In genomic region chr9:2640570-2640969, GRCh38 we compare ENCODE assay signal across 29 cellular contexts. TPM values are rescaled to one million over a fixed set of nuclear protein-coding genes. Genes with fewer than 3 reads are reported as not detected.
DNase-seq lines count a peak whose midpoint lies in the region; ATAC-seq, FAIRE-seq and TF ChIP-seq lines count a peak whose summit lies in the region.
"Had no signal": no experiment of that assay in that cellular context is flagged by ENCODE, and none has a peak within 500 bp of the region (broad histone marks: within the 10 kb centered on the region; RNA-seq: fewer than 3 reads in every experiment).

No MANE protein-coding gene starts in this region.

- H3K79me2 ChIP-seq in HepG2 (ENCODE audit: insufficient read depth, low read length): no peaks in the 10 kb centered on the region

- H3K9ac ChIP-seq in HepG2 (ENCODE audit: insufficient read depth, low read depth, low read length): no peak overlapping the region
- H3K9ac ChIP-seq: BLaER1 had no signal

- WGBS in body of pancreas, 2 donors: 30 to 40% methylated on average over 1 of the region's 1 CpG
- 88% methylated on average over 1 of the region's 1 CpG for WGBS in HepG2 (ENCODE audit: low lambda C conversion rate)
- WGBS in pancreas, 2 donors: 47 to 51% methylated on average over 1 of the region's 1 CpG

- H3K9me3 ChIP-seq in body of pancreas: no peaks in the 10 kb centered on the region
- no peaks in the 10 kb centered on the region for H3K9me3 ChIP-seq in HepG2 (ENCODE audit: low read length)
- H3K9me3 ChIP-seq in pancreas: no peaks in the 10 kb centered on the region
- H3K9me3 ChIP-seq: BE2C, BLaER1 had no signal

- peak in 1 of 4 donors; percentile 40 for DNase-seq in body of pancreas
- DNase-seq in HepG2 (ENCODE audit: low spot score): no peak
- DNase-seq in pancreas: peak in 1 of 6 donors; percentile 30
- no peak for DNase-seq in NCI-H187 treated with DMSO at 0.1 percent for 48 hours (lab: John Stamatoyannopoulos, UW)
- no peak for DNase-seq in type B pancreatic cell (ENCODE audit: extremely low spot score, unreplicated experiment)
- DNase-seq in hippocampal formation (lab: John Stamatoyannopoulos, UW): no peak
- DNase-seq: 8988T; ACHN; BE2C; C1 segment of cervical spinal cord; CD4-positive, alpha-beta memory T cell; CD4-positive, CD25-positive, alpha-beta regulatory T cell; CD8-positive, alpha-beta memory T cell; COR-L47; DMS 273 treated with DMSO at 0.1 percent for 48 hours; DMS153; DMS53; DMS79; DND-41; EL; GDM1 had no signal

- TF ChIP-seq CTCF in body of pancreas (IDR thresholded peaks at IDR 0.05) (no peak), HepG2 (CRISPR knock-in tag; IDR thresholded peaks at IDR 0.05) (no peak), pancreas (IDR thresholded peaks at IDR 0.05) (no peak), type B pancreatic cell (conservative IDR thresholded peaks at IDR 0.05) (no peak)

- peak; percentile 61 for ATAC-seq in body of pancreas
- ATAC-seq in HepG2: no peak; the same call in 2 of the 3 replicates
- ATAC-seq in pancreas: peak; percentile 36 to 65 (median 56)
- ATAC-seq in GM18868 (IDR thresholded peaks at IDR 0.05; ENCODE audit: unreplicated experiment): no peak
- ATAC-seq: GM12878 had no signal

- in situ Hi-C loops in HepG2 (cut with HindIII; ENCODE audit: extremely low pct_ligation_motif_present, low pct_unique_long_range_greater_than_20kb): no loop called here

- no peak overlapping the region for H3K27ac Mint-ChIP-seq in type B pancreatic cell
- H3K27ac Mint-ChIP-seq: CD14-positive monocyte; CD4-positive, alpha-beta memory T cell; CD4-positive, CD25-positive, alpha-beta regulatory T cell; CD8-positive, alpha-beta memory T cell had no signal

- FAIRE-seq in HepG2 (lab: Jason Lieb, UNC): peak; percentile 32
- no peak for FAIRE-seq in pancreas (lab: Jason Lieb, UNC)
- FAIRE-seq: A204.1, GM12878, GM12892, GM18507 had no signal

- H3K4me1 ChIP-seq in body of pancreas: peaks cover 57% of the 10 kb centered on the region
- H3K4me1 ChIP-seq in HepG2 (ENCODE audit: insufficient read depth, low read length): peaks cover 19% of the 10 kb centered on the region
- H3K4me1 ChIP-seq in pancreas: peaks cover 28 to 43% (median 31%) of the 10 kb centered on the region in 3 donors
- H3K4me1 ChIP-seq: BE2C, BLaER1 had no signal

- no peak for TF ChIP-seq RAD21 in HepG2 (CRISPR knock-in tag; IDR thresholded peaks at IDR 0.05)

- peaks cover 82% of the 10 kb centered on the region for H3K36me3 Mint-ChIP-seq in type B pancreatic cell
- H3K36me3 Mint-ChIP-seq: CD14-positive monocyte; CD4-positive, alpha-beta memory T cell; CD4-positive, CD25-positive, alpha-beta regulatory T cell had no signal

- peak overlapping the region; percentile 80 to 86 (median 81) for H3K27ac ChIP-seq in body of pancreas
- no peak overlapping the region for H3K27ac ChIP-seq in HepG2 (ENCODE audit: extremely low read length, insufficient read depth, low read length)
- H3K27ac ChIP-seq in pancreas: peak overlapping the region; percentile 47 to 80 (median 60)
- H3K27ac ChIP-seq: BLaER1 had no signal

- H3K4me1 Mint-ChIP-seq in type B pancreatic cell (ENCODE audit: unreplicated experiment): peaks cover 17% of the 10 kb centered on the region
- H3K4me1 Mint-ChIP-seq: CD14-positive monocyte; CD4-positive, alpha-beta memory T cell; CD4-positive, CD25-positive, alpha-beta regulatory T cell; CD8-positive, alpha-beta memory T cell had no signal

- no TSS peak for BruUV-seq in HepG2 (replicated peaks; lab: Mats Ljungman, UMichigan)

- H3K27me3 Mint-ChIP-seq in type B pancreatic cell: no peaks in the 10 kb centered on the region
- H3K27me3 Mint-ChIP-seq: CD4-positive, alpha-beta memory T cell; CD4-positive, CD25-positive, alpha-beta regulatory T cell had no signal

- H4K20me1 ChIP-seq in HepG2 (ENCODE audit: insufficient read depth, low read length): no peaks in the 10 kb centered on the region

- H3K4me3 Mint-ChIP-seq in type B pancreatic cell: no peak overlapping the region
- H3K4me3 Mint-ChIP-seq: CD14-positive monocyte; CD4-positive, alpha-beta memory T cell; CD4-positive, CD25-positive, alpha-beta regulatory T cell; CD8-positive, alpha-beta memory T cell had no signal

- H3K4me2 ChIP-seq in HepG2 (ENCODE audit: low read depth, low read length): no peak overlapping the region
- H3K4me2 ChIP-seq: BLaER1 had no signal

- no peak overlapping the region for H3K4me3 ChIP-seq in body of pancreas
- H3K4me3 ChIP-seq in HepG2 (replicated peaks in 1 of 3; ENCODE audit: insufficient read depth in 1 of 3, low read depth in 2 of 3, low read length in 3 of 3): no peak overlapping the region
- H3K4me3 ChIP-seq in pancreas: no peak overlapping the region
- H3K4me3 ChIP-seq: BLaER1, GM12878 had no signal

- TF ChIP-seq POLR2A in body of pancreas (IDR thresholded peaks at IDR 0.05) (no peak), HepG2 (IDR thresholded peaks at IDR 0.05; ENCODE audit: insufficient read depth in 1 of 2, low read depth in 2 of 2, low read length in 2 of 2) (no peak)

- CTCF ChIA-PET in HepG2 (lab: Yijun Ruan, JAX; ENCODE audit: low intra/inter-chr PET ratio, low total read pairs): no interaction called here

- H3K27me3 ChIP-seq in body of pancreas (no peaks in the 10 kb centered on the region), HepG2 (ENCODE audit: control insufficient read depth in 1 of 2, insufficient read depth in 2 of 2, low read length in 2 of 2) (no peaks in the 10 kb centered on the region), pancreas (no peaks in the 10 kb centered on the region)
- H3K27me3 ChIP-seq: BE2C, BLaER1 had no signal

- no peak overlapping the region for H2AFZ ChIP-seq in HepG2 (ENCODE audit: low read length)

- H3K36me3 ChIP-seq in body of pancreas (replicated peaks in 1 of 2; ENCODE audit: insufficient read depth in 1 of 2, low read depth in 2 of 2) (peaks cover 0 to 9% of the 10 kb centered on the region in 2 donors), HepG2 (replicated peaks in 1 of 2; ENCODE audit: control insufficient read depth in 1 of 2, insufficient read depth in 2 of 2, low read length in 2 of 2) (peaks cover 2 to 16% of the 10 kb centered on the region in 2 experiments; a peak in 4 of 5 replicates), pancreas (peaks cover 5 to 45% (median 16%) of the 10 kb centered on the region in 3 donors)

- POLR2A ChIA-PET in HepG2 (lab: Yijun Ruan, JAX): no interaction called here

- TF ChIP-seq EP300 in HepG2 (IDR thresholded peaks at IDR 0.05; ENCODE audit: low read depth in 2 of 2, low read length in 2 of 2) (no peak), HepG2 (CRISPR knock-in tag; IDR thresholded peaks at IDR 0.05; ENCODE audit: borderline replicate concordance) (no peak)

- intact Hi-C loops in body of pancreas (cut with DNase I) (no loop called here), HepG2 (cut with micrococcal nuclease; ENCODE audit: unreplicated experiment) (no loop called here), pancreas (cut with DNase I) (no loop called here)

- no peaks in the 10 kb centered on the region for H3K9me3 Mint-ChIP-seq in type B pancreatic cell
- H3K9me3 Mint-ChIP-seq: CD8-positive, alpha-beta memory T cell had no signal

TF ChIP-seq in HepG2, 621 proteins besides CTCF, POLR2A, EP300 and RAD21:
- TF ChIP-seq ZSCAN29 (CRISPR knock-in tag; conservative IDR thresholded peaks at IDR 0.05) (no peak), HNF4A (CRISPR knock-in tag; IDR thresholded peaks at IDR 0.05) (peak; percentile 14; the same call in 1 of the 2 replicates)

RNA-seq across cellular contexts. Expression of gene VLDLR, which starts 19.0 kb away (rescaled TPM):
- total RNA-seq in body of pancreas (10 to 100 TPM; 14.8 to 18.1 TPM), HepG2 (2016; rRNA removed; fragmentation: Illumina TruSeq; extraction: Trizol) (3.4 TPM in 2 replicates), pancreas (10 to 100 TPM; 18.7 to 34.8 (median 28.4) TPM), type B pancreatic cell (ENCODE audit: low replicate concordance) (21.6 and 38.1 TPM in 2 replicates)
- total RNA-seq in HepG2 (2016; cell fraction: cytosol; rRNA removed; fragmentation: Illumina TruSeq; extraction: Trizol; ENCODE audit: low read depth): 0.20 and 0.35 TPM in 2 replicates
- total RNA-seq in HepG2 (2016; cell fraction: insoluble cytoplasmic fraction; rRNA removed; fragmentation: Illumina TruSeq; extraction: Trizol): 2.9 and 3.7 TPM in 2 replicates
- 1.8 and 1.9 TPM in 2 replicates for total RNA-seq in HepG2 (2016; cell fraction: membrane; rRNA removed; fragmentation: Illumina TruSeq; extraction: Trizol)
- total RNA-seq in HepG2 (2016; cell fraction: nucleus; rRNA removed; fragmentation: Illumina TruSeq; extraction: Trizol): 8.9 and 9.7 TPM in 2 replicates
- polyA plus RNA-seq in HepG2 (2011; rRNA removed) (10.5 and 10.6 TPM in 2 replicates), pancreas (10 to 100 TPM in 1 of 2 donors, 1 to 10 TPM in 1; 7.4 to 16.5 TPM)
- 5.3 and 8.4 TPM in 2 replicates for polyA plus RNA-seq in HepG2 (2011; cell fraction: cytosol; rRNA removed)
- 10.6 and 11.0 TPM in 2 replicates for polyA plus RNA-seq in HepG2 (2011; cell fraction: nucleus; rRNA removed)
- 4.7 and 13.5 TPM in 2 replicates for polyA plus RNA-seq in HepG2 (2012)
- polyA plus RNA-seq in HepG2 (2016; cell fraction: cytosol; fragmentation: Illumina TruSeq; extraction: Trizol; ENCODE audit: low read depth): 0.22 and 0.32 TPM in 2 replicates
- polyA plus RNA-seq in HepG2 (2016; cell fraction: insoluble cytoplasmic fraction; fragmentation: Illumina TruSeq; extraction: Trizol; ENCODE audit: low read depth): 2.9 and 3.0 TPM in 2 replicates
- 0.66 and 1.0 TPM in 2 replicates for polyA plus RNA-seq in HepG2 (2016; cell fraction: membrane; fragmentation: Illumina TruSeq; extraction: Trizol; ENCODE audit: low read depth)
- polyA plus RNA-seq in HepG2 (2016; cell fraction: nucleus; fragmentation: Illumina TruSeq; extraction: Trizol; ENCODE audit: insufficient read depth, low read depth): 10.6 and 10.7 TPM in 2 replicates
- 2.5 and 13.3 TPM in 2 replicates for polyA minus RNA-seq in HepG2 (2011; rRNA and poly(A)+ RNA removed; ENCODE audit: low replicate concordance)
- polyA minus RNA-seq in HepG2 (2011; cell fraction: cytosol; rRNA and poly(A)+ RNA removed): 7.5 and 11.8 TPM in 2 replicates
- polyA minus RNA-seq in HepG2 (2011; cell fraction: nucleus; rRNA and poly(A)+ RNA removed): 8.0 and 16.2 TPM in 2 replicates
- total RNA-seq: CD4-positive, CD25-positive, alpha-beta regulatory T cell; G401 had no signal
- polyA plus RNA-seq: CD4-positive, CD25-positive, alpha-beta regulatory T cell had no signal

Comparison
In these comparisons a context has a peak if more than half of its experiments do, and no peak if none do; other contexts are left out.
1. ATAC-seq: peak in body of pancreas (single experiment) and pancreas (4 of 4); none in HepG2 (single experiment) and GM18868 (single experiment).